9 cellular contexts compared by ENCODE assay signal in the genomic region with DNA sequence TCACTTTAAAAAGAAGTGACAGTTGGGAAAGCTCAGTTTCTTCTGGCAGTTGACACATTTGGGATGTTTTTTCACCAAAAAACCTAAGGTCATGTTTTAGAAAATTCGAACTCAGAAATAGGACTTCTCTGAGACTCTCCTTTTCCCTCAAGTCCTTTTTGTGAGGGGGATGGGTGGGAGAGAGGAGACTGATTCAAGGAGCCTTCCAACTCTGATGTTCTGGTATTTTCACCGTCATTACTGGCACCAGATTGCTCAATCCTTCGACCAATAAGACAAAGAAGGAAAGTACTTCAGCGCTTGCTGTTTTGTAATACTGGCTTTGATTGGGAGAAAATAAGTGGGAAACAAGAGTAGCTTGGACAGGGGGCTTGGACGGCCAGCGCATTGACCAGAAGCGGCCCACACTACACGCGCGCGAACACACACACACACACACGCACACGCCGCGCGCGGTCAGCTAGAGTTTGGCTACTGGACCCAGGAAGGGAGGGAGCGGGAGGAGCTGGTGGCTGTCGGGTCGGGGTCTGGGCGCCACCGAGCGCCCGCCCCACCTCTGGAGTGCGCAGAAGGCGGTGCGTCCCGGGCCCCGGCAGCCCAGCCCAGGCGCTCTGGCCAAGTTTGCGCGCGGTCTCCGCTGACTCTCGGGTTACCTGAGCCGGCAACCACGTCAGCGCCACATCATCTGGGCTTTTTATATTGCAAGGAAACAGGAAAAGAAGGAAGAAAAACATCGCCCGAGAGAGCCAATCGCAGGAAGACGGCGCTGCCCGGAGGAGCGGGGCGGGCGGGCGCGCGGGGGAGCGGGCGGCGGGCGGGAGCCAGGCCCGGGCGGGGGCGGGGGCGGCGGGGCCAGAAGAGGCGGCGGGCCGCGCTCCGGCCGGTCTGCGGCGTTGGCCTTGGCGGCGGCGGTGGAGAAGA. TPM values are rescaled to one million over a fixed set of nuclear protein-coding genes. Genes with fewer than 3 reads are reported as not detected.
DNase-seq lines count a peak whose midpoint lies in the region; ATAC-seq and TF ChIP-seq lines count a peak whose summit lies in the region.
"Had no signal": no experiment of that assay in that cellular context is flagged by ENCODE, and none has a peak within 500 bp of the region (broad histone marks: within the 10 kb centered on the region; RNA-seq: fewer than 3 reads in every experiment).

TSS of gene KCNK1 (plus strand) at position 855 of the 921 bp plus-strand sequence. CDS start at position 921, 66 bp downstream.

- no peak for TF ChIP-seq CTCF in fibroblast of the aortic adventitia (IDR thresholded peaks at IDR 0.05; ENCODE audit: insufficient read depth, low read length)

- peak; percentile 19 for DNase-seq in activated CD4-positive, alpha-beta T cell treated with anti-CD3 and anti-CD28 coated beads for 48 hours
- DNase-seq in activated CD4-positive, alpha-beta T cell treated with anti-CD3 and anti-CD28 coated beads, Interleukin-2, amount 50 U/mL, for 4 hours, result no peak
- no peak for DNase-seq in T-helper 2 cell treated with Interferon-gamma antibody and Interleukin-4, amounts not matched to agents 5 μg/mL and 100 μg/mL, for 36 hours (ENCODE audit: low spot score)
- DNase-seq in fibroblast of the aortic adventitia (ENCODE audit: low read depth), result peak; percentile 94
- DNase-seq in nucleus accumbens (lab: John Stamatoyannopoulos, UW), result peak in 45 of 56 donors; percentile 24 to 78 (median 51)
- DNase-seq in GDM1 (lab: John Stamatoyannopoulos, UW), result no peak

- H3K4me1 Mint-ChIP-seq in T-helper 2 cell treated with Interferon-gamma antibody and Interleukin-4, amounts not matched to agents 5 μg/mL and 100 μg/mL, for 36 hours (ENCODE audit: low read depth), result peaks cover 22% of the 10 kb centered on the region

- ATAC-seq in HG03354 (IDR thresholded peaks at IDR 0.05; ENCODE audit: poor library complexity, severe bottlenecking, unreplicated experiment), result peak; percentile 16
- ATAC-seq in HG02970 (IDR thresholded peaks at IDR 0.05; ENCODE audit: low FRiP score, unreplicated experiment), result no peak

- peak within 1 kb of the TSS; percentile 92 for H3K4me3 ChIP-seq in fibroblast of the aortic adventitia (ENCODE audit: low read depth, low read length)

- H3K4me3 Mint-ChIP-seq in T-helper 2 cell treated with Interferon-gamma antibody and Interleukin-4, amounts not matched to agents 5 μg/mL and 100 μg/mL, for 36 hours, result peak within 1 kb of the TSS; percentile 86

- no peaks in the 10 kb centered on the region for H3K9me3 Mint-ChIP-seq in T-helper 2 cell treated with Interferon-gamma antibody and Interleukin-4, amounts not matched to agents 5 μg/mL and 100 μg/mL, for 36 hours
- H3K9me3 Mint-ChIP-seq: activated naive CD4-positive, alpha-beta T cell treated with anti-CD3 and anti-CD28 coated beads, Interleukin-2, amount 50 U/mL, for 72 hours had no signal

- peaks cover 12% of the 10 kb centered on the region for H3K36me3 Mint-ChIP-seq in T-helper 2 cell treated with Interferon-gamma antibody and Interleukin-4, amounts not matched to agents 5 μg/mL and 100 μg/mL, for 36 hours (ENCODE audit: low read depth)

- H3K27me3 Mint-ChIP-seq in T-helper 2 cell treated with Interferon-gamma antibody and Interleukin-4, amounts not matched to agents 5 μg/mL and 100 μg/mL, for 36 hours (ENCODE audit: low read depth), result peaks cover 66% of the 10 kb centered on the region

- H3K27ac Mint-ChIP-seq in T-helper 2 cell treated with Interferon-gamma antibody and Interleukin-4, amounts not matched to agents 5 μg/mL and 100 μg/mL, for 36 hours, result peak within 1 kb of the TSS; percentile 84
- H3K27ac Mint-ChIP-seq: activated naive CD4-positive, alpha-beta T cell treated with anti-CD3 and anti-CD28 coated beads, Interleukin-2, amount 50 U/mL, for 72 hours had no signal

RNA-seq across cellular contexts. Expression of gene KCNK1, which starts in this region (rescaled TPM):
- 2.9 and 3.6 TPM in 2 replicates for total RNA-seq in fibroblast of the aortic adventitia (ENCODE audit: low replicate concordance)

Comparison
In these comparisons a context has a peak if more than half of its experiments do, and no peak if none do; other contexts are left out.
1. DNase-seq: peak in activated CD4-positive, alpha-beta T cell treated with anti-CD3 and anti-CD28 coated beads for 48 hours (single experiment), fibroblast of the aortic adventitia (single experiment) and nucleus accumbens (45 of 56); none in activated CD4-positive, alpha-beta T cell treated with anti-CD3 and anti-CD28 coated beads, Interleukin-2, amount 50 U/mL, for 4 hours (0 of 2), T-helper 2 cell treated with Interferon-gamma antibody and Interleukin-4, amounts not matched to agents 5 μg/mL and 100 μg/mL, for 36 hours (single experiment) and GDM1 (single experiment).